In the genomic region with DNA sequence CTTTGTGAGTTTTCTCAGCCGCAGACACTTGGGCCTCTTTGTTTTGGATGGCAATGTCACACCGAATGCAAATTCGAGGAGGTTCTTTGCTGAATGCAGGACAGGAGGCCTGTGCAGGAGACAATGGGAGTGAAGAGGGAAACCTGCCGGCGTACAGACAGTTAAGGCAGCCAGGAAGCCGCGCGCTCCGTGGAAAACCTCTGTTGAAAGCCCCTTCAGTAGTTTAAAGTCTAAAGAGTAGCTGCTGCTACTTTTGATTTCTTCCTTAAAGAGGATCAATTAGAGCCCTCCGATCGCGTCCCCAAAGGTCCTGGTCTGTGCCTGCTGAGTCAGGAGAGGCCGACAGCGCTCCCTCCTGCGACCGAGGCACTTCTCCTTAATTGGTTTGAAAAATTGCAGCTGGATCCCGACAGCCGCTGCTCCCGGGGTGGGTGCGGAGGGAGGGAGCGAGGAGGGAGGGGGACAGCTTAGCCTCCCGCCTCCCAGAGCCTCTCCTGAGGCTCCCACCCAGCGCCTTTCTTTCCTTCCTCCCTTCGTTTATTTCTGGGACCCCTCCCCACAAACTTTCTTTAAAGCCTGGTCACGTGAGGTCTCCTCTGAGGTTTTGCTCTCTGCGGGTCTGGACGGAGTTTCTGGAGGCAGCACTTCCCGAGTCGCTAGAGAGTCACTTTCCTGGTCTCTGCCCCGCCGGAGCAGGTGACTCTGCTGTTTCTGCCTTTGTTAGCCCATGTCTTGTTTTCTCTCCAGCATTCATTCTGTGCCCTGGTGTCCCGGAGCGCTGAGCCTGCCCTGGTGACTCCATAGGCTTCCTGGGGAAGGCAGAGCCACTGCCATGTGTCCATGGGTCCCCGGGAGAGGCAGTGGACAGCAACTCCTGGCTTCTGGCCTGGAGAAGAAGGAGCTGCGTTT, we compare ENCODE assay signal across 1 cellular context.
TF ChIP-seq lines count a peak whose summit lies in the region.

No MANE protein-coding gene starts in this region.

TF ChIP-seq in HepG2, 621 proteins besides CTCF, POLR2A, EP300 and RAD21 (continued from another document and continues in another):
- TF ChIP-seq, protein P1, sequence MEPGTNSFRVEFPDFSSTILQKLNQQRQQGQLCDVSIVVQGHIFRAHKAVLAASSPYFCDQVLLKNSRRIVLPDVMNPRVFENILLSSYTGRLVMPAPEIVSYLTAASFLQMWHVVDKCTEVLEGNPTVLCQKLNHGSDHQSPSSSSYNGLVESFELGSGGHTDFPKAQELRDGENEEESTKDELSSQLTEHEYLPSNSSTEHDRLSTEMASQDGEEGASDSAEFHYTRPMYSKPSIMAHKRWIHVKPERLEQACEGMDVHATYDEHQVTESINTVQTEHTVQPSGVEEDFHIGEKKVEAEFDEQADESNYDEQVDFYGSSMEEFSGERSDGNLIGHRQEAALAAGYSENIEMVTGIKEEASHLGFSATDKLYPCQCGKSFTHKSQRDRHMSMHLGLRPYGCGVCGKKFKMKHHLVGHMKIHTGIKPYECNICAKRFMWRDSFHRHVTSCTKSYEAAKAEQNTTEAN (CRISPR knock-in tag; conservative IDR thresholded peaks at IDR 0.05) = no peak
- TF ChIP-seq HDAC1 (CRISPR knock-in tag; IDR thresholded peaks at IDR 0.05) (0 out of 2 replicates have a peak, but pooled peaks have one; percentile 15), ZNF468 (CRISPR knock-in tag; IDR thresholded peaks at IDR 0.05) (no peak), ZNF761 (CRISPR knock-in tag; conservative IDR thresholded peaks at IDR 0.05) (no peak), DMTF1 (CRISPR knock-in tag; IDR thresholded peaks at IDR 0.05) (no peak), ZNF703 (CRISPR knock-in tag; IDR thresholded peaks at IDR 0.05; ENCODE audit: borderline replicate concordance) (no peak), HNF1B (CRISPR knock-in tag; IDR thresholded peaks at IDR 0.05) (0 out of 2 replicates have a peak, but pooled peaks have one; percentile 14), JDP2 (CRISPR knock-in tag; IDR thresholded peaks at IDR 0.05; ENCODE audit: borderline replicate concordance) (no peak), AHDC1 (CRISPR knock-in tag; IDR thresholded peaks at IDR 0.05; ENCODE audit: borderline replicate concordance) (no peak), GLI4 (CRISPR knock-in tag; IDR thresholded peaks at IDR 0.05; ENCODE audit: borderline replicate concordance) (0 out of 2 replicates have a peak, but pooled peaks have one; percentile 21), TARDBP (CRISPR knock-in tag; IDR thresholded peaks at IDR 0.05) (no peak), PRDM10 (CRISPR knock-in tag; IDR thresholded peaks at IDR 0.05; ENCODE audit: low read depth) (no peak), ZNF766 (CRISPR knock-in tag; IDR thresholded peaks at IDR 0.05; ENCODE audit: borderline replicate concordance) (no peak), JUN (CRISPR knock-in tag; IDR thresholded peaks at IDR 0.05) (no peak), HHEX (CRISPR knock-in tag; IDR thresholded peaks at IDR 0.05) (no peak), RFX5 (IDR thresholded peaks at IDR 0.05; ENCODE audit: low read depth, low read length) (no peak), ZC3H13 (CRISPR knock-in tag; IDR thresholded peaks at IDR 0.05) (no peak), KDM2A (CRISPR knock-in tag; IDR thresholded peaks at IDR 0.05; ENCODE audit: borderline replicate concordance, low read depth) (peak; percentile 44; the same call in 1 of the 2 replicates), ZNF674 (CRISPR knock-in tag; IDR thresholded peaks at IDR 0.05; ENCODE audit: low read depth) (no peak), CREB1 (IDR thresholded peaks at IDR 0.05) (no peak), CREB1 (CRISPR knock-in tag; IDR thresholded peaks at IDR 0.05) (no peak), MIXL1 (CRISPR knock-in tag; IDR thresholded peaks at IDR 0.05) (no peak), ETS1 (CRISPR knock-in tag; IDR thresholded peaks at IDR 0.05) (no peak), WIZ (CRISPR knock-in tag; IDR thresholded peaks at IDR 0.05) (no peak), ZNF331 (CRISPR knock-in tag; IDR thresholded peaks at IDR 0.05) (no peak), MXD3 (CRISPR knock-in tag; IDR thresholded peaks at IDR 0.05) (no peak), GABPB1 (CRISPR knock-in tag; IDR thresholded peaks at IDR 0.05) (no peak; the same call in 1 of the 2 replicates), XBP1 (CRISPR knock-in tag; IDR thresholded peaks at IDR 0.05) (no peak), ARNTL (CRISPR knock-in tag; IDR thresholded peaks at IDR 0.05) (no peak), ZNF891 (CRISPR knock-in tag; IDR thresholded peaks at IDR 0.05) (peak; percentile 20; the same call in 1 of the 2 replicates), MAF1 (CRISPR knock-in tag; IDR thresholded peaks at IDR 0.05; ENCODE audit: borderline replicate concordance) (no peak)
- TF ChIP-seq, protein P2, sequence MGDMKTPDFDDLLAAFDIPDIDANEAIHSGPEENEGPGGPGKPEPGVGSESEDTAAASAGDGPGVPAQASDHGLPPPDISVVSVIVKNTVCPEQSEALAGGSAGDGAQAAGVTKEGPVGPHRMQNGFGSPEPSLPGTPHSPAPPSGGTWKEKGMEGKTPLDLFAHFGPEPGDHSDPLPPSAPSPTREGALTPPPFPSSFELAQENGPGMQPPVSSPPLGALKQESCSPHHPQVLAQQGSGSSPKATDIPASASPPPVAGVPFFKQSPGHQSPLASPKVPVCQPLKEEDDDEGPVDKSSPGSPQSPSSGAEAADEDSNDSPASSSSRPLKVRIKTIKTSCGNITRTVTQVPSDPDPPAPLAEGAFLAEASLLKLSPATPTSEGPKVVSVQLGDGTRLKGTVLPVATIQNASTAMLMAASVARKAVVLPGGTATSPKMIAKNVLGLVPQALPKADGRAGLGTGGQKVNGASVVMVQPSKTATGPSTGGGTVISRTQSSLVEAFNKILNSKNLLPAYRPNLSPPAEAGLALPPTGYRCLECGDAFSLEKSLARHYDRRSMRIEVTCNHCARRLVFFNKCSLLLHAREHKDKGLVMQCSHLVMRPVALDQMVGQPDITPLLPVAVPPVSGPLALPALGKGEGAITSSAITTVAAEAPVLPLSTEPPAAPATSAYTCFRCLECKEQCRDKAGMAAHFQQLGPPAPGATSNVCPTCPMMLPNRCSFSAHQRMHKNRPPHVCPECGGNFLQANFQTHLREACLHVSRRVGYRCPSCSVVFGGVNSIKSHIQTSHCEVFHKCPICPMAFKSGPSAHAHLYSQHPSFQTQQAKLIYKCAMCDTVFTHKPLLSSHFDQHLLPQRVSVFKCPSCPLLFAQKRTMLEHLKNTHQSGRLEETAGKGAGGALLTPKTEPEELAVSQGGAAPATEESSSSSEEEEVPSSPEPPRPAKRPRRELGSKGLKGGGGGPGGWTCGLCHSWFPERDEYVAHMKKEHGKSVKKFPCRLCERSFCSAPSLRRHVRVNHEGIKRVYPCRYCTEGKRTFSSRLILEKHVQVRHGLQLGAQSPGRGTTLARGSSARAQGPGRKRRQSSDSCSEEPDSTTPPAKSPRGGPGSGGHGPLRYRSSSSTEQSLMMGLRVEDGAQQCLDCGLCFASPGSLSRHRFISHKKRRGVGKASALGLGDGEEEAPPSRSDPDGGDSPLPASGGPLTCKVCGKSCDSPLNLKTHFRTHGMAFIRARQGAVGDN (CRISPR knock-in tag; IDR thresholded peaks at IDR 0.05) = peak; percentile 76
- TF ChIP-seq, protein P3, sequence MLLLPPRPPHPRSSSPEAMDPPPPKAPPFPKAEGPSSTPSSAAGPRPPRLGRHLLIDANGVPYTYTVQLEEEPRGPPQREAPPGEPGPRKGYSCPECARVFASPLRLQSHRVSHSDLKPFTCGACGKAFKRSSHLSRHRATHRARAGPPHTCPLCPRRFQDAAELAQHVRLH (CRISPR knock-in tag; IDR thresholded peaks at IDR 0.05; ENCODE audit: borderline replicate concordance, low read depth) = 0 out of 2 replicates have a peak, but pooled peaks have one; percentile 32
